In the genomic region with DNA sequence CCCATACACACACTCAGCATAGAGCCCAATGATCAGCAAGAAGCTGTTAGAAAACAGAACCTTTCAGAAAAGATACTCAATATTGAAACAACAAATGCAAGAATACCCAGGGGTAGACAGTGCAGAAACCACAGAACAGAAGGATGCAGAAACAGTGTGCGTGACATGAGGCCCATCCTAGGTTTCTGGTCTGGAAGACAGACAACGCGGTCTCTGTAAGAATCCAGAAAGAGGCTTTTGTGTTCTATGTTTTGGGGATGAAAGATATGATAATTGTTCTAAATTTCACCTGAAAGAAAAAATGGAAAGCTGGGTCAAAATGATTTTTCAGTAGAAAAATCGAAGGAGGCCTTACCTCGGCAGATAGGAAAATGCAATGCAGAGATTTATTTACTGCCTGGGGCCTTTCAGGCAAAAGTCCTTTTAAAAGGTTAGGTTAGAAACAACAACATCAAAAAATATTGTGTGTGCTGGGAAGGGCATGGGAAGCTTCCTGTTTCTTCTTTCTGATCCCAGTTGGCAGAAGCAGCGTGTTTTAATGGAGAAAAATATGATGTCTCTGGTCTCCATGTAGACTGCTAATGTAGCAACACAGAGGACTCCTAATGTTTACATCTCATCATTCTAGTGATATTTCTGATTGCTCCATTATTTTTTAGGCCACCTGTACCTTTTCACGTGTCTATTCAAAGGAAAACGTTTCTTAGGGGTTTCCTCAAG, we compare ENCODE assay signal across 29 cellular contexts. TPM values are rescaled to one million over a fixed set of nuclear protein-coding genes. Genes with fewer than 3 reads are reported as not detected.
DNase-seq lines count a peak whose midpoint lies in the region; ATAC-seq, FAIRE-seq and TF ChIP-seq lines count a peak whose summit lies in the region.
"Had no signal": no experiment of that assay in that cellular context is flagged by ENCODE, and none has a peak within 500 bp of the region (broad histone marks: within the 10 kb centered on the region; RNA-seq: fewer than 3 reads in every experiment).

No MANE protein-coding gene starts in this region.

- peaks cover 2% of the 10 kb centered on the region for H3K9me3 Mint-ChIP-seq in astrocyte (ENCODE audit: unreplicated experiment)
- H3K9me3 Mint-ChIP-seq: activated CD4-positive, alpha-beta memory T cell treated with anti-CD3 and anti-CD28 coated beads for 36 hours; activated naive CD4-positive, alpha-beta T cell treated with anti-CD3 and anti-CD28 coated beads, Interleukin-2, amount 50 U/mL, for 72 hours; activated T-helper 17 cell treated with anti-CD3 and anti-CD28 coated beads, Interleukin-2, amount 50 U/mL, for 72 hours; CD14-positive monocyte; stimulated activated effector memory CD8-positive, alpha-beta T cell treated with anti-CD3 and anti-CD28 coated beads, Interleukin-12 subunit alpha, Interleukin-12 subunit beta, amount 100 ng/mL, for 72 hours had no signal

- H3K79me2 ChIP-seq in PC-9 (ENCODE audit: low read depth) (no peaks in the 10 kb centered on the region), astrocyte (ENCODE audit: insufficient read depth, low read length) (no peaks in the 10 kb centered on the region), GM23248 (ENCODE audit: insufficient read depth) (no peaks in the 10 kb centered on the region)

- H2AFZ ChIP-seq in PC-9 (no peak overlapping the region), astrocyte (ENCODE audit: low read depth, low read length) (no peak overlapping the region), GM23248 (no peak overlapping the region)

- H3K27me3 ChIP-seq in PC-9 (ENCODE audit: insufficient read depth, low read depth) = no peaks in the 10 kb centered on the region
- no peaks in the 10 kb centered on the region for H3K27me3 ChIP-seq in astrocyte (ENCODE audit: insufficient read depth, low read length)
- H3K27me3 ChIP-seq in muscle layer of colon (ENCODE audit: control insufficient read depth in 1 of 2, insufficient read depth in 2 of 2, low read length in 2 of 2) = no peaks in the 10 kb centered on the region
- H3K27me3 ChIP-seq in stomach = no peaks in the 10 kb centered on the region
- no peaks in the 10 kb centered on the region for H3K27me3 ChIP-seq in GM23248 (replicated peaks; ENCODE audit: insufficient read depth)
- H3K27me3 ChIP-seq: SJSA1, uterus had no signal

- peak overlapping the region; percentile 30 for H3K27ac Mint-ChIP-seq in astrocyte (ENCODE audit: unreplicated experiment)
- H3K27ac Mint-ChIP-seq: activated CD4-positive, alpha-beta memory T cell treated with anti-CD3 and anti-CD28 coated beads for 36 hours; activated naive CD4-positive, alpha-beta T cell treated with anti-CD3 and anti-CD28 coated beads, Interleukin-2, amount 50 U/mL, for 72 hours; activated T-helper 17 cell treated with anti-CD3 and anti-CD28 coated beads, Interleukin-2, amount 50 U/mL, for 72 hours; stimulated activated effector memory CD8-positive, alpha-beta T cell treated with anti-CD3 and anti-CD28 coated beads, Interleukin-12 subunit alpha, Interleukin-12 subunit beta, amount 100 ng/mL, for 72 hours had no signal

- H3K4me1 Mint-ChIP-seq in astrocyte (ENCODE audit: low read depth, unreplicated experiment) = peaks cover 65% of the 10 kb centered on the region
- H3K4me1 Mint-ChIP-seq: activated T-helper 17 cell treated with anti-CD3 and anti-CD28 coated beads, Interleukin-2, amount 50 U/mL, for 72 hours; stimulated activated effector memory CD8-positive, alpha-beta T cell treated with anti-CD3 and anti-CD28 coated beads, Interleukin-12 subunit alpha, Interleukin-12 subunit beta, amount 100 ng/mL, for 72 hours had no signal

- no peak overlapping the region for H3K4me3 ChIP-seq in PC-9
- H3K4me3 ChIP-seq in astrocyte (ENCODE audit: insufficient read depth, low read depth, low read length) = no peak overlapping the region
- H3K4me3 ChIP-seq in muscle layer of colon (ENCODE audit: low read depth in 1 of 2, low read length in 2 of 2) = peak overlapping the region in 1 of 2 donors; percentile 21
- H3K4me3 ChIP-seq in stomach = no peak overlapping the region
- no peak overlapping the region for H3K4me3 ChIP-seq in GM23248
- H3K4me3 ChIP-seq: SJSA1, uterus had no signal

- H4K20me1 ChIP-seq in PC-9 (ENCODE audit: insufficient read depth) = no peaks in the 10 kb centered on the region
- H4K20me1 ChIP-seq in astrocyte (ENCODE audit: insufficient read depth, low read length) = no peaks in the 10 kb centered on the region
- no peaks in the 10 kb centered on the region for H4K20me1 ChIP-seq in GM23248 (ENCODE audit: insufficient read depth)

- TF ChIP-seq EP300 in stomach (IDR thresholded peaks at IDR 0.05) = no peak

- H3K9ac ChIP-seq in astrocyte (ENCODE audit: low read length) = no peak overlapping the region
- peak overlapping the region; percentile 31 for H3K9ac ChIP-seq in muscle layer of colon (ENCODE audit: low read length)
- H3K9ac ChIP-seq in GM23248 = no peak overlapping the region

- H3K4me2 ChIP-seq in PC-9 (peak overlapping the region; percentile 92; the same call in 1 of the 2 replicates), astrocyte (ENCODE audit: low read length) (no peak overlapping the region), GM23248 (ENCODE audit: unreplicated experiment) (no peak overlapping the region)

- no peaks in the 10 kb centered on the region for H3K27me3 Mint-ChIP-seq in astrocyte (ENCODE audit: low read depth, unreplicated experiment)

- H3K9me3 ChIP-seq in PC-9 (ENCODE audit: insufficient read depth, low read depth) (no peaks in the 10 kb centered on the region), astrocyte (ENCODE audit: insufficient read depth, low read depth, low read length) (no peaks in the 10 kb centered on the region), muscle layer of colon (ENCODE audit: low read length) (no peaks in the 10 kb centered on the region), stomach (no peaks in the 10 kb centered on the region), GM23248 (ENCODE audit: low read depth) (no peaks in the 10 kb centered on the region)
- H3K9me3 ChIP-seq: SJSA1, uterus had no signal

- no peak for FAIRE-seq in astrocyte (lab: Jason Lieb, UNC)
- FAIRE-seq: HTR-8/SVneo, kidney, RCC 7860, TTC549 had no signal

- H3K4me1 ChIP-seq in PC-9 (replicated peaks; ENCODE audit: insufficient read depth) = peaks cover 28% of the 10 kb centered on the region
- peaks cover 36% of the 10 kb centered on the region for H3K4me1 ChIP-seq in astrocyte (ENCODE audit: insufficient read depth, low read length)
- peaks cover 95% of the 10 kb centered on the region for H3K4me1 ChIP-seq in muscle layer of colon (ENCODE audit: insufficient read depth, low read length)
- peaks cover 16 to 83% (median 44%) of the 10 kb centered on the region in 4 donors for H3K4me1 ChIP-seq in stomach
- H3K4me1 ChIP-seq in GM23248 (ENCODE audit: insufficient read depth) = peaks cover 15% of the 10 kb centered on the region

- TF ChIP-seq CTCF in PC-9 (conservative IDR thresholded peaks at IDR 0.05) (no peak), astrocyte (IDR thresholded peaks at IDR 0.05; ENCODE audit: insufficient read depth, low read depth, low read length) (no peak), stomach (IDR thresholded peaks at IDR 0.05) (no peak)

- intact Hi-C loops in PC-9 (cut with micrococcal nuclease; ENCODE audit: unreplicated experiment) (no loop called here), stomach (cut with DNase I; ENCODE audit: low total_unique reads) (no loop called here)

- BruUV-seq in PC-9 (replicated peaks; lab: Mats Ljungman, UMichigan) = no TSS peak

- peaks cover 13% of the 10 kb centered on the region for H3K36me3 Mint-ChIP-seq in astrocyte (ENCODE audit: low read depth, unreplicated experiment)
- H3K36me3 Mint-ChIP-seq: activated CD4-positive, alpha-beta memory T cell treated with anti-CD3 and anti-CD28 coated beads for 36 hours; activated naive CD4-positive, alpha-beta T cell treated with anti-CD3 and anti-CD28 coated beads, Interleukin-2, amount 50 U/mL, for 72 hours; CD14-positive monocyte; stimulated activated effector memory CD8-positive, alpha-beta T cell treated with anti-CD3 and anti-CD28 coated beads, Interleukin-12 subunit alpha, Interleukin-12 subunit beta, amount 100 ng/mL, for 72 hours had no signal

- H3K27ac ChIP-seq in PC-9 (peak overlapping the region; percentile 93), astrocyte (ENCODE audit: low read depth, low read length) (no peak overlapping the region), muscle layer of colon (ENCODE audit: low read depth, low read length) (peak overlapping the region; percentile 71), stomach (peak overlapping the region in 3 of 5 donors; percentile 82 to 96 (median 87)), GM23248 (no peak overlapping the region)

- H3K9me2 ChIP-seq in PC-9 (ENCODE audit: insufficient read depth) (no peaks in the 10 kb centered on the region), GM23248 (ENCODE audit: insufficient read depth) (no peaks in the 10 kb centered on the region)

- H3F3A ChIP-seq in PC-9 (ENCODE audit: insufficient read depth, low read depth) = peaks cover 21% of the 10 kb centered on the region
- H3F3A ChIP-seq in GM23248 (ENCODE audit: insufficient read depth) = peaks cover 9% of the 10 kb centered on the region

- no peak for ATAC-seq in HG03097 (IDR thresholded peaks at IDR 0.05; ENCODE audit: low FRiP score, unreplicated experiment)
- ATAC-seq: activated naive CD4-positive, alpha-beta T cell treated with anti-CD3 and anti-CD28 coated beads, Interleukin-2, amount 50 U/mL, for 72 hours; activated T-helper 17 cell treated with anti-CD3 and anti-CD28 coated beads, Interleukin-2, amount 50 U/mL, for 72 hours; HCT116; stimulated activated effector memory CD8-positive, alpha-beta T cell treated with anti-CD3 and anti-CD28 coated beads, Interleukin-12 subunit alpha, Interleukin-12 subunit beta, amount 100 ng/mL, for 72 hours had no signal

- POLR2A ChIA-PET in PC-9 (lab: Charles Lee; ENCODE audit: unreplicated experiment) = no interaction called here

- CTCF ChIA-PET in PC-9 (lab: Charles Lee) = no interaction called here

- DNase-seq in PC-9 (no peak), astrocyte (ENCODE audit: low read depth) (no peak), stomach (no peak), NCI-H187 (lab: John Stamatoyannopoulos, UW) (no peak), GM23248 (no peak)
- DNase-seq: activated CD4-positive, alpha-beta memory T cell treated with anti-CD3 and anti-CD28 coated beads for 36 hours; Calu3; caudate nucleus; DND-41; glutamatergic neuron; KBM-7; NCI-H1105 treated with DMSO at 0.1 percent for 48 hours; NCI-H2081; NCI-H2227 treated with DMSO at 0.1 percent for 48 hours; NCI-H526 treated with DMSO at 0.1 percent for 48 hours; stimulated activated CD4-positive, alpha-beta T cell treated with anti-CD3 and anti-CD28 coated beads, Interleukin-2, amount 100 ng/mL, for 48 hours; uterus had no signal

- no peak overlapping the region for H3K4me3 Mint-ChIP-seq in astrocyte (ENCODE audit: unreplicated experiment)
- H3K4me3 Mint-ChIP-seq: activated CD4-positive, alpha-beta memory T cell treated with anti-CD3 and anti-CD28 coated beads for 36 hours; activated T-helper 17 cell treated with anti-CD3 and anti-CD28 coated beads, Interleukin-2, amount 50 U/mL, for 72 hours; CD14-positive monocyte; stimulated activated effector memory CD8-positive, alpha-beta T cell treated with anti-CD3 and anti-CD28 coated beads, Interleukin-12 subunit alpha, Interleukin-12 subunit beta, amount 100 ng/mL, for 72 hours had no signal

- no peak for TF ChIP-seq POLR2A in stomach (IDR thresholded peaks at IDR 0.05)

- 63 to 82% (median 77%) methylated on average over 8 of the region's 8 CpGs for WGBS in stomach, 5 donors
- WGBS in GM23248 (ENCODE audit: low coverage in 1 of 2, low lambda C conversion rate in 2 of 2, missing lambda C conversion rate in 2 of 2), 2 experiments = 90 to 91% methylated on average over 8 of the region's 8 CpGs

- in situ Hi-C loops in GM23248 (cut with MboI) = loop anchor here (25.0 kb wide), 1 partner anchor 615 kb away; the partner anchor contains the start of gene LYSMD4

- no peaks in the 10 kb centered on the region for H3K36me3 ChIP-seq in PC-9 (ENCODE audit: low read depth)
- no peaks in the 10 kb centered on the region for H3K36me3 ChIP-seq in astrocyte (ENCODE audit: insufficient read depth, low read length)
- peaks cover 76% of the 10 kb centered on the region for H3K36me3 ChIP-seq in muscle layer of colon (ENCODE audit: insufficient read depth, low read length)
- H3K36me3 ChIP-seq in stomach = peaks cover 0 to 29% (median 12%) of the 10 kb centered on the region in 4 donors
- H3K36me3 ChIP-seq in GM23248 (ENCODE audit: low read depth) = no peaks in the 10 kb centered on the region
- H3K36me3 ChIP-seq: uterus had no signal

RNA-seq across cellular contexts. Expression of gene SYNM, which starts 17.0 kb away (rescaled TPM):
- total RNA-seq in PC-9 (2021) (2.2 and 2.4 TPM in 2 replicates), astrocyte (9.7 and 10.1 TPM in 2 replicates), stomach (100 to 1,000 TPM in 4 of 5 donors, 10 to 100 TPM in 1; 71.3 to 469 (median 235) TPM)
- polyA plus RNA-seq in stomach (10 to 100 TPM in 1 of 3 donors, 1 to 10 TPM in 2; 4.0 to 88.7 (median 5.7) TPM), GM23248 (2016; fragmentation: Nextera tagmentation; extraction: Ambion mirVana) (0.15 and 0.18 TPM in 2 replicates)
- total RNA-seq in GM23248 (2014; rRNA removed; shearing (Covaris generic)) = 0.97 and 1.6 TPM in 2 replicates

Comparison
In these comparisons a context has a peak if more than half of its experiments do, and no peak if none do; other contexts are left out.
1. H3K27ac ChIP-seq: peak in PC-9 (single experiment), muscle layer of colon (single experiment) and stomach (3 of 5); none in astrocyte (single experiment) and GM23248 (single experiment).